1 cellular context compared by ENCODE assay signal in genomic region chr4:187602339-187603092, GRCh38.
TF ChIP-seq lines count a peak whose summit lies in the region.

No MANE protein-coding gene starts in this region.

TF ChIP-seq in SK-N-SH treated with all-trans-retinoic acid at 6 μM for 48 hours, 23 proteins besides CTCF, POLR2A, EP300 and RAD21 (continued from another document):
- TF ChIP-seq BACH2 (CRISPR knock-in tag; IDR thresholded peaks at IDR 0.05; ENCODE audit: borderline replicate concordance) (no peak), ISL1 (CRISPR knock-in tag; IDR thresholded peaks at IDR 0.05) (no peak)
